ENCODE assay signal across 1 cellular context in the genomic region with DNA sequence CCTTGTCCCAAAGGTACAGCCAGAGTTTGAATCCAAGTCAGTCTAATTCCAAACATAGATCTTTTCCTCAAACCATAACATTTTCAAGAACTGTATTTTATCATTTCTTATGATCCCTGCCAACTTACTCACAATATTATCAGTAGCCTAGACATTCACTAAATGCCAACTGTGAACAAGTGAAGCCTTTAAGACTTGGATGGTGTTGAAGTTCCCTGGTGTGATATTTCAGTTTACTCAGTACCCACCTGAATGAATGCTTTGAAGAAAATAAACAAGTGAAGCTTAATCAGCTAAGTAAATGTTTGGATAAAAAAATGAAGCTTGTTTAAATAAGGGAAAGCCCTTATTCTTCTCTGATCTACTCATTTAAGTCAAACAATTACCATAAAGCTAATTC.
TF ChIP-seq lines count a peak whose summit lies in the region.

No MANE protein-coding gene starts in this region.

TF ChIP-seq in A549, 52 proteins besides CTCF, POLR2A, EP300 and RAD21 (continued from another document):
- TF ChIP-seq, protein P1, sequence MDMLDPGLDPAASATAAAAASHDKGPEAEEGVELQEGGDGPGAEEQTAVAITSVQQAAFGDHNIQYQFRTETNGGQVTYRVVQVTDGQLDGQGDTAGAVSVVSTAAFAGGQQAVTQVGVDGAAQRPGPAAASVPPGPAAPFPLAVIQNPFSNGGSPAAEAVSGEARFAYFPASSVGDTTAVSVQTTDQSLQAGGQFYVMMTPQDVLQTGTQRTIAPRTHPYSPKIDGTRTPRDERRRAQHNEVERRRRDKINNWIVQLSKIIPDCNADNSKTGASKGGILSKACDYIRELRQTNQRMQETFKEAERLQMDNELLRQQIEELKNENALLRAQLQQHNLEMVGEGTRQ (IDR thresholded peaks at IDR 0.05), result no peak
- TF ChIP-seq CBX8 (IDR thresholded peaks at IDR 0.05), result no peak
- no peak for TF ChIP-seq RARB (CRISPR knock-in tag; IDR thresholded peaks at IDR 0.05)
TF ChIP-seq in A549: peak in this region for 0.
